In the genomic region with DNA sequence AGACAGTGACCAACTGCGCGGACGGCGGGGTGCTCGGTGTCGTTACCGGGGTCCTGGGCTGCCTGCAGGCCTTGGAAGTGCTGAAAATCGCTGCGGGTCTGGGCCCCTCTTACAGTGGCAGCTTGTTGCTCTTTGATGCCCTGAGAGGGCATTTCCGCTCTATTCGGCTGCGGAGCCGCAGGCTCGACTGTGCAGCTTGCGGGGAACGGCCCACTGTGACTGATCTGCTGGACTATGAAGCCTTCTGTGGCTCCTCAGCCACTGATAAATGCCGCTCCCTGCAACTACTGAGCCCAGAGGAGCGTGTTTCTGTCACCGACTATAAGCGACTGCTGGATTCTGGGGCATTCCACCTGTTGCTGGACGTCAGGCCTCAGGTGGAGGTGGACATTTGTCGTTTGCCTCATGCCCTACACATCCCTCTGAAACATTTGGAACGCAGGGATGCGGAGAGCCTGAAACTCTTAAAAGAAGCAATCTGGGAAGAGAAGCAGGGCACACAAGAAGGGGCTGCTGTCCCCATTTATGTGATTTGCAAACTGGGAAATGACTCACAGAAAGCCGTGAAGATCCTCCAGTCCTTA, we compare ENCODE assay signal across 7 cellular contexts. TPM values are rescaled to one million over a fixed set of nuclear protein-coding genes. Genes with fewer than 3 reads are reported as not detected.
DNase-seq lines count a peak whose midpoint lies in the region; ATAC-seq lines count a peak whose summit lies in the region.

No MANE protein-coding gene starts in this region.

- peak overlapping the region; percentile 97 for H3K4me3 Mint-ChIP-seq in activated T-helper 2 cell treated with anti-CD3 and anti-CD28 coated beads, Interferon-gamma antibody, Interleukin-2, Interleukin-4, amounts not matched to agents 10 μg/mL and 5 μg/mL and 100 μg/mL, durations not matched to agents 14 hours and 24 hours and 36 hours (ENCODE audit: low read depth)
- peak overlapping the region; percentile 94 to 98 (median 98) for H3K4me3 Mint-ChIP-seq in immature natural killer cell
- peak overlapping the region; percentile 96 for H3K4me3 Mint-ChIP-seq in stimulated activated naive B cell treated with anti-CD40 and anti-IgM and Interleukin-4, amounts not matched to agents 10 μg/mL and 1 μg/mL and 100 μg/mL, for 72 hours

- DNase-seq in HPDE6-E6E7 (ENCODE audit: extremely low spot score), result peak; percentile 64
- no peak for DNase-seq in activated T-helper 2 cell treated with anti-CD3 and anti-CD28 coated beads, Interferon-gamma antibody, Interleukin-2, Interleukin-4, amounts not matched to agents 10 μg/mL and 5 μg/mL and 100 μg/mL, durations not matched to agents 14 hours and 24 hours and 36 hours (ENCODE audit: low spot score)
- DNase-seq in immature natural killer cell, result no peak
- DNase-seq in stimulated activated naive B cell treated with anti-CD40 and anti-IgM and Interleukin-4, amounts not matched to agents 10 μg/mL and 1 μg/mL and 100 μg/mL, for 72 hours, result no peak
- no peak for DNase-seq in effector CD8-positive, alpha-beta T cell (lab: John Stamatoyannopoulos, UW)
- no peak for DNase-seq in hippocampal formation (lab: John Stamatoyannopoulos, UW)
- DNase-seq in NCI-H510A (lab: John Stamatoyannopoulos, UW), result no peak

- ATAC-seq in stimulated activated naive B cell treated with anti-CD40 and anti-IgM and Interleukin-4, amounts not matched to agents 10 μg/mL and 1 μg/mL and 100 μg/mL, for 72 hours (replicated peaks), result no peak

- intact Hi-C loops in activated T-helper 2 cell treated with anti-CD3 and anti-CD28 coated beads, Interferon-gamma antibody, Interleukin-2, Interleukin-4, amounts not matched to agents 10 μg/mL and 5 μg/mL and 100 μg/mL, durations not matched to agents 14 hours and 24 hours and 36 hours (cut with micrococcal nuclease), result no loop called here

- H3K27ac Mint-ChIP-seq in activated T-helper 2 cell treated with anti-CD3 and anti-CD28 coated beads, Interferon-gamma antibody, Interleukin-2, Interleukin-4, amounts not matched to agents 10 μg/mL and 5 μg/mL and 100 μg/mL, durations not matched to agents 14 hours and 24 hours and 36 hours, result peak overlapping the region; percentile 96
- H3K27ac Mint-ChIP-seq in immature natural killer cell, result peak overlapping the region; percentile 87 to 100 (median 98)
- H3K27ac Mint-ChIP-seq in stimulated activated naive B cell treated with anti-CD40 and anti-IgM and Interleukin-4, amounts not matched to agents 10 μg/mL and 1 μg/mL and 100 μg/mL, for 72 hours, result peak overlapping the region; percentile 100

- no peaks in the 10 kb centered on the region for H3K9me3 Mint-ChIP-seq in activated T-helper 2 cell treated with anti-CD3 and anti-CD28 coated beads, Interferon-gamma antibody, Interleukin-2, Interleukin-4, amounts not matched to agents 10 μg/mL and 5 μg/mL and 100 μg/mL, durations not matched to agents 14 hours and 24 hours and 36 hours
- H3K9me3 Mint-ChIP-seq in immature natural killer cell, result no peaks in the 10 kb centered on the region
- H3K9me3 Mint-ChIP-seq in stimulated activated naive B cell treated with anti-CD40 and anti-IgM and Interleukin-4, amounts not matched to agents 10 μg/mL and 1 μg/mL and 100 μg/mL, for 72 hours, result peaks cover 0 to 3% of the 10 kb centered on the region in 2 donors

- no peaks in the 10 kb centered on the region for H3K27me3 Mint-ChIP-seq in activated T-helper 2 cell treated with anti-CD3 and anti-CD28 coated beads, Interferon-gamma antibody, Interleukin-2, Interleukin-4, amounts not matched to agents 10 μg/mL and 5 μg/mL and 100 μg/mL, durations not matched to agents 14 hours and 24 hours and 36 hours (ENCODE audit: low read depth)
- H3K27me3 Mint-ChIP-seq in immature natural killer cell (ENCODE audit: low read depth in 3 of 3), result peaks cover 6 to 9% (median 9%) of the 10 kb centered on the region in 3 donors
- no peaks in the 10 kb centered on the region for H3K27me3 Mint-ChIP-seq in stimulated activated naive B cell treated with anti-CD40 and anti-IgM and Interleukin-4, amounts not matched to agents 10 μg/mL and 1 μg/mL and 100 μg/mL, for 72 hours

- H3K4me1 Mint-ChIP-seq in activated T-helper 2 cell treated with anti-CD3 and anti-CD28 coated beads, Interferon-gamma antibody, Interleukin-2, Interleukin-4, amounts not matched to agents 10 μg/mL and 5 μg/mL and 100 μg/mL, durations not matched to agents 14 hours and 24 hours and 36 hours (ENCODE audit: low read depth), result peaks cover 29% of the 10 kb centered on the region
- H3K4me1 Mint-ChIP-seq in immature natural killer cell, result peaks cover 50 to 71% of the 10 kb centered on the region in 2 donors
- H3K4me1 Mint-ChIP-seq in stimulated activated naive B cell treated with anti-CD40 and anti-IgM and Interleukin-4, amounts not matched to agents 10 μg/mL and 1 μg/mL and 100 μg/mL, for 72 hours, result peaks cover 9 to 38% of the 10 kb centered on the region in 2 donors

- H3K36me3 Mint-ChIP-seq in activated T-helper 2 cell treated with anti-CD3 and anti-CD28 coated beads, Interferon-gamma antibody, Interleukin-2, Interleukin-4, amounts not matched to agents 10 μg/mL and 5 μg/mL and 100 μg/mL, durations not matched to agents 14 hours and 24 hours and 36 hours (ENCODE audit: low read depth), result peaks cover 41% of the 10 kb centered on the region
- peaks cover 0 to 11% (median 4%) of the 10 kb centered on the region in 3 donors for H3K36me3 Mint-ChIP-seq in immature natural killer cell
- peaks cover 13 to 23% of the 10 kb centered on the region in 2 donors for H3K36me3 Mint-ChIP-seq in stimulated activated naive B cell treated with anti-CD40 and anti-IgM and Interleukin-4, amounts not matched to agents 10 μg/mL and 1 μg/mL and 100 μg/mL, for 72 hours

RNA-seq across cellular contexts. Expression of a gene that starts 1.0 kb away (rescaled TPM):
- 4.7 and 4.9 TPM in 2 replicates for total RNA-seq in activated T-helper 2 cell treated with anti-CD3 and anti-CD28 coated beads, Interferon-gamma antibody, Interleukin-2, Interleukin-4, amounts not matched to agents 10 μg/mL and 5 μg/mL and 100 μg/mL, durations not matched to agents 14 hours and 24 hours and 36 hours
- polyA plus RNA-seq in immature natural killer cell, result 1 to 10 TPM; 2.9 to 3.7 (median 3.1) TPM

RNA-seq across cellular contexts. Expression of a gene that starts 1.3 kb away (rescaled TPM):
- total RNA-seq in activated T-helper 2 cell treated with anti-CD3 and anti-CD28 coated beads, Interferon-gamma antibody, Interleukin-2, Interleukin-4, amounts not matched to agents 10 μg/mL and 5 μg/mL and 100 μg/mL, durations not matched to agents 14 hours and 24 hours and 36 hours, result 59.6 and 60.0 TPM in 2 replicates
- polyA plus RNA-seq in immature natural killer cell, result 10 to 100 TPM; 46.6 to 61.8 (median 52.8) TPM

RNA-seq across cellular contexts. Expression of a gene that starts 28.4 kb away (rescaled TPM):
- 64.6 and 64.7 TPM in 2 replicates for total RNA-seq in activated T-helper 2 cell treated with anti-CD3 and anti-CD28 coated beads, Interferon-gamma antibody, Interleukin-2, Interleukin-4, amounts not matched to agents 10 μg/mL and 5 μg/mL and 100 μg/mL, durations not matched to agents 14 hours and 24 hours and 36 hours
- 1 to 10 TPM; 3.0 to 8.4 (median 3.8) TPM for polyA plus RNA-seq in immature natural killer cell
